1 cellular context compared by ENCODE assay signal in genomic region chr4:17173300-17173699, GRCh38.
TF ChIP-seq lines count a peak whose summit lies in the region.

No MANE protein-coding gene starts in this region.

TF ChIP-seq in GM12878, 131 proteins besides CTCF, POLR2A, EP300 and RAD21 (continued from another document):
- TF ChIP-seq ZBTB40 (IDR thresholded peaks at IDR 0.05; ENCODE audit: borderline replicate concordance) (no peak), E2F8 (IDR thresholded peaks at IDR 0.05; ENCODE audit: low read depth, partially characterized antibody) (no peak), NR2C1 (IDR thresholded peaks at IDR 0.05) (no peak), CUX1 (IDR thresholded peaks at IDR 0.05; ENCODE audit: insufficient replicate concordance, low read depth, low read length) (no peak), SKIL (IDR thresholded peaks at IDR 0.05; ENCODE audit: low read depth, poor library complexity, severe bottlenecking) (no peak), ATF2 (IDR thresholded peaks at IDR 0.05; ENCODE audit: low read length) (no peak), ZNF592 (IDR thresholded peaks at IDR 0.05) (no peak), TCF7 (IDR thresholded peaks at IDR 0.05; ENCODE audit: borderline replicate concordance) (no peak), NBN (IDR thresholded peaks at IDR 0.05) (no peak), JUNB (IDR thresholded peaks at IDR 0.05) (no peak), MAX (IDR thresholded peaks at IDR 0.05; ENCODE audit: low read depth, low read length) (no peak), BCL11A (IDR thresholded peaks at IDR 0.05; ENCODE audit: low read depth, low read length) (no peak), TAF1 (IDR thresholded peaks at IDR 0.05; ENCODE audit: borderline replicate concordance, low read depth, low read length) (no peak), CEBPZ (IDR thresholded peaks at IDR 0.05; ENCODE audit: low read depth, low read length) (no peak), USF1 (IDR thresholded peaks at IDR 0.05; ENCODE audit: borderline replicate concordance, extremely low read length, insufficient read depth, low read depth, low read length) (no peak), POLR2AphosphoS5 (IDR thresholded peaks at IDR 0.05; ENCODE audit: low read length) (no peak), DPF2 (IDR thresholded peaks at IDR 0.05) (no peak)
TF ChIP-seq in GM12878: peak in this region for 0.
